ENCODE assay signal across 31 cellular contexts in genomic region chr18:71597219-71597618, GRCh38.
"Had no signal": no experiment of that assay in that cellular context is flagged by ENCODE, and none has a peak within 500 bp of the region (broad histone marks: within the 10 kb centered on the region; RNA-seq: fewer than 3 reads in every experiment).

No MANE protein-coding gene starts in this region.

- ATAC-seq: activated CD8-positive, alpha-beta memory T cell treated with anti-CD3 and anti-CD28 coated beads, Interleukin-2, amount 10 ng/mL, durations not matched to agents 7 days and 5 days; activated naive CD8-positive, alpha-beta T cell treated with anti-CD3 and anti-CD28 coated beads, Interleukin-2, amount 50 U/mL, for 24 hours had no signal

- H3K27ac ChIP-seq: brain microvascular endothelial cell, Peyer's patch, SJSA1, WERI-Rb-1 had no signal

- H3K9me3 ChIP-seq: Peyer's patch, SJSA1 had no signal

- H3K4me3 ChIP-seq: Peyer's patch, SJSA1 had no signal

- H3K36me3 ChIP-seq: brain microvascular endothelial cell, Peyer's patch, SJSA1, WERI-Rb-1 had no signal

- H3K4me1 ChIP-seq: Peyer's patch, SJSA1 had no signal

- H3K27me3 ChIP-seq: brain microvascular endothelial cell, Peyer's patch, SJSA1 had no signal

- DNase-seq: activated CD4-positive, alpha-beta memory T cell treated with anti-CD3 and anti-CD28 coated beads, Interleukin-2, amount 10 ng/mL, durations not matched to agents 7 days and 5 days; activated CD4-positive, alpha-beta T cell treated with anti-CD3 and anti-CD28 coated beads for 1 hour; activated CD4-positive, alpha-beta T cell treated with anti-CD3 and anti-CD28 coated beads for 48 hours; activated CD4-positive, CD25-positive, alpha-beta regulatory T cell; activated CD8-positive, alpha-beta memory T cell treated with anti-CD3 and anti-CD28 coated beads for 24 hours; activated CD8-positive, alpha-beta memory T cell treated with anti-CD3 and anti-CD28 coated beads, Interleukin-2, amount 10 ng/mL, durations not matched to agents 7 days and 5 days; activated CD8-positive, alpha-beta memory T cell treated with anti-CD3 and anti-CD28 coated beads, Interleukin-2, amount 50 U/mL, for 48 hours; activated effector memory CD4-positive, alpha-beta T cell treated with Interleukin-2 at 50 U/mL for 16 hours; activated naive CD4-positive, alpha-beta T cell treated with anti-CD3 and anti-CD28 coated beads, Interleukin-2, amount 10 ng/mL, durations not matched to agents 7 days and 5 days; activated naive CD8-positive, alpha-beta T cell treated with anti-CD3 and anti-CD28 coated beads, Interleukin-2, amount 50 U/mL, for 24 hours; activated T-cell treated with anti-CD3 and anti-CD28 coated beads, Interleukin-2, amount 50 U/mL, for 48 hours; amniotic stem cell; aorta; brain microvascular endothelial cell; central memory CD4-positive, alpha-beta T cell; Karpas-422; NCI-H1105; NCI-H1417 treated with DMSO at 0.1 percent for 48 hours; NCI-H1694 treated with DMSO at 0.1 percent for 48 hours; NCI-H2029; NCI-H345; NCI-H524 treated with DMSO at 0.1 percent for 48 hours; Peyer's patch; RPMI8226; SHP77 treated with DMSO at 0.1 percent for 48 hours; SW 1271; T-helper 1 cell; T-helper 2 cell; T-helper 9 cell; WERI-Rb-1 had no signal
